8 cellular contexts compared by ENCODE assay signal in genomic region chr2:15941483-15941853, GRCh38. TPM values are rescaled to one million over a fixed set of nuclear protein-coding genes. Genes with fewer than 3 reads are reported as not detected.
DNase-seq lines count a peak whose midpoint lies in the region; ATAC-seq lines count a peak whose summit lies in the region.

No MANE protein-coding gene starts in this region.

- H3K9me3 ChIP-seq in right cardiac atrium (ENCODE audit: control insufficient read depth, low read length) = no peaks in the 10 kb centered on the region

- WGBS in right cardiac atrium = under 1% methylated on average over 14 of the region's 14 CpGs

- H3K9ac ChIP-seq in rectal smooth muscle tissue (ENCODE audit: low read length) = no peak overlapping the region

- H3K4me3 ChIP-seq in right cardiac atrium (ENCODE audit: low read length) (peak overlapping the region; percentile 31), rectal smooth muscle tissue (ENCODE audit: low read length) (peak overlapping the region; percentile 63)

- no peak overlapping the region for H3K27ac ChIP-seq in right cardiac atrium (ENCODE audit: low read length)
- H3K27ac ChIP-seq in rectal smooth muscle tissue (ENCODE audit: low read depth, low read length) = no peak overlapping the region

- no peaks in the 10 kb centered on the region for H3K4me1 ChIP-seq in right cardiac atrium (ENCODE audit: control insufficient read depth, insufficient read depth, low read length)
- H3K4me1 ChIP-seq in rectal smooth muscle tissue (ENCODE audit: control insufficient read depth, insufficient read depth, low read length) = peaks cover 4% of the 10 kb centered on the region

- DNase-seq in GM03348 (ENCODE audit: low spot score) (peak; percentile 13), NCI-H2227 (lab: John Stamatoyannopoulos, UW; ENCODE audit: unreplicated experiment) (peak; percentile 68), right cardiac atrium (peak in 1 of 3 donors; percentile 18), NCI-H2081 (lab: John Stamatoyannopoulos, UW) (no peak)

- no peaks in the 10 kb centered on the region for H3K36me3 ChIP-seq in rectal smooth muscle tissue (ENCODE audit: control insufficient read depth, insufficient read depth, low read length)

- no peaks in the 10 kb centered on the region for H3K27me3 ChIP-seq in right cardiac atrium (ENCODE audit: control insufficient read depth, insufficient read depth)
- peaks cover 3% of the 10 kb centered on the region for H3K27me3 ChIP-seq in rectal smooth muscle tissue (ENCODE audit: control insufficient read depth, insufficient read depth, low read length)

- no peak for ATAC-seq in right cardiac atrium
- no peak for ATAC-seq in GM18498 (IDR thresholded peaks at IDR 0.05; ENCODE audit: unreplicated experiment)
- ATAC-seq in HG03457 (IDR thresholded peaks at IDR 0.05; ENCODE audit: unreplicated experiment) = no peak
- ATAC-seq in HG02938 (IDR thresholded peaks at IDR 0.05; ENCODE audit: unreplicated experiment) = no peak

- intact Hi-C loops in right cardiac atrium (cut with DNase I) = loop anchor here in 3 of 4 donors (5.0 to 10.0 kb wide), 5 partner anchors 341 to 666 kb away; no protein-coding TSS in a partner anchor

RNA-seq across cellular contexts. Expression of gene MYCN, which starts 1.1 kb away (rescaled TPM):
- total RNA-seq in right cardiac atrium = under 1 TPM; 0.23 to 0.42 (median 0.33) TPM
- polyA plus RNA-seq in right cardiac atrium = 0.29 TPM

Comparison
In these comparisons a context has a peak if more than half of its experiments do, and no peak if none do; other contexts are left out.
1. DNase-seq: peak in GM03348 (single experiment) and NCI-H2227 (single experiment); none in NCI-H2081 (0 of 2).